Comparison of ENCODE assay signal across 21 cellular contexts in the genomic region with DNA sequence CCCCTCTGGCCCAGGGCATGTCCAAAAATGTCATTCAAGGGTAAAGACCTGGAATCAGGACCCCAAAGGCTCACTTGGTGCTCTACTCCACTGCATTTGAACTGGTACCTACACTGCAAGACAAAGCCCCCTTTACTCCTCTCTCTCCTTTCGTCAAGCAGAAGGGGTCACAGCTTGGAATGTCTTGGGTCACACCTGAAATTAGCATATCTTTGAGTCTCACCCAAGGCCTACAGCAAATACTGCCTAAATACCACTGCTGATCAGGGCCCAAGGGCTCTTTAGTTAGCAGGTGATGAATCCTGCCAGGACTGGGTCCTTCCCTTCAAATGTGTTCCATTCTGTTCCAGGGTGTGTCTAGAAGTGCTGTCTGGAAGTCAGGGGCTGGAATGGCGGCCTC.
DNase-seq lines count a peak whose midpoint lies in the region; ATAC-seq, FAIRE-seq and TF ChIP-seq lines count a peak whose summit lies in the region.
"Had no signal": no experiment of that assay in that cellular context is flagged by ENCODE, and none has a peak within 500 bp of the region (broad histone marks: within the 10 kb centered on the region; RNA-seq: fewer than 3 reads in every experiment).

No MANE protein-coding gene starts in this region.

- peaks cover 33% of the 10 kb centered on the region for H3K4me1 Mint-ChIP-seq in stimulated activated effector memory CD8-positive, alpha-beta T cell treated with anti-CD3 and anti-CD28 coated beads, Interleukin-12 subunit alpha, Interleukin-12 subunit beta, amount 100 ng/mL, for 72 hours

- H3K23ac ChIP-seq in H1 (ENCODE audit: insufficient read length), result no peak overlapping the region

- H3K56ac ChIP-seq in H1 (replicated peaks; ENCODE audit: insufficient read length, low read depth, low read length), result no peak overlapping the region

- CTCF ChIA-PET in H1 (lab: Charles Lee; ENCODE audit: partially characterized antibody), result interaction anchor here (0.8 kb wide), 1 partner anchor 23 kb away, joined by 3 read pairs; no protein-coding TSS in a partner anchor

- H4K20me1 ChIP-seq in H1 (replicated peaks in 1 of 2; ENCODE audit: control insufficient read depth in 1 of 2, insufficient read depth in 2 of 2, low read length in 2 of 2), result no peaks in the 10 kb centered on the region
- H4K20me1 ChIP-seq: BLaER1 had no signal

- H3K79me2 ChIP-seq in H1 (ENCODE audit: control insufficient read depth in 1 of 2, insufficient read depth in 2 of 2, low read length in 2 of 2), result no peaks in the 10 kb centered on the region

- WGBS in H1 (ENCODE audit: extremely low coverage in 1 of 2, insufficient coverage in 1 of 2, insufficient read length in 1 of 2, insufficient replicate concordance in 2 of 2, low coverage in 1 of 2, low lambda C conversion rate in 2 of 2, missing lambda C conversion rate in 1 of 2), 2 experiments, result 80% methylated on average over 2 of the region's 2 CpGs; no CpG with 5 or more reads in 1 of the 2 experiments

- H3K27me3 ChIP-seq in HL-60 (ENCODE audit: insufficient read depth, poor library complexity, severe bottlenecking) (no peaks in the 10 kb centered on the region), H1 (replicated peaks in 1 of 4; ENCODE audit: control insufficient read depth in 3 of 4, extremely low read depth in 1 of 4, insufficient read depth in 3 of 4, low read length in 3 of 4) (no peaks in the 10 kb centered on the region), right atrium auricular region (no peaks in the 10 kb centered on the region), BE2C (no peaks in the 10 kb centered on the region)
- H3K27me3 ChIP-seq: BLaER1 had no signal

- H3K23me2 ChIP-seq in H1 (ENCODE audit: low read depth, low read length), result no peaks in the 10 kb centered on the region

- DNase-seq in HL-60 (ENCODE audit: low read depth in 1 of 2, low spot score in 1 of 2) (no peak), H1 (ENCODE audit: low read depth in 1 of 2, low spot score in 2 of 2) (no peak), right atrium auricular region (ENCODE audit: low spot score) (no peak), BE2C (no peak)
- no peak for DNase-seq in stimulated activated effector memory CD8-positive, alpha-beta T cell treated with anti-CD3 and anti-CD28 coated beads, Interleukin-12 subunit alpha, Interleukin-12 subunit beta, amount 100 ng/mL, for 72 hours (ENCODE audit: low spot score in 2 of 2)
- DNase-seq: CD4-positive, CD25-positive, alpha-beta regulatory T cell; CD8-positive, alpha-beta T cell; DMS 273 treated with DMSO at 0.1 percent for 48 hours; DMS79; EL; GF-D8; GM23248; HFFc6 had no signal

- H3K9me3 ChIP-seq in H1 (ENCODE audit: insufficient read depth in 2 of 2, low read depth in 1 of 2, low read length in 1 of 2) (no peaks in the 10 kb centered on the region), right atrium auricular region (peaks cover 0 to 6% of the 10 kb centered on the region in 2 donors), BE2C (no peaks in the 10 kb centered on the region)
- H3K9me3 ChIP-seq: HAP-1 had no signal

- FAIRE-seq in H1 (lab: Jason Lieb, UNC), result no peak
- FAIRE-seq: D721Med, GM12891, GM18507, H54 had no signal

- TF ChIP-seq CTCF in HL-60 (IDR thresholded peaks at IDR 0.05; ENCODE audit: insufficient read depth, low read length) (no peak), H1 (IDR thresholded peaks at IDR 0.05; ENCODE audit: control extremely low read depth in 1 of 3, insufficient read depth in 1 of 3, low read depth in 1 of 3, low read length in 3 of 3) (no peak), right atrium auricular region (IDR thresholded peaks at IDR 0.05) (no peak), BE2C (IDR thresholded peaks at IDR 0.05; ENCODE audit: low read depth, low read length) (no peak)

- ATAC-seq in stimulated activated effector memory CD8-positive, alpha-beta T cell treated with anti-CD3 and anti-CD28 coated beads, Interleukin-12 subunit alpha, Interleukin-12 subunit beta, amount 100 ng/mL, for 72 hours, result no peak
- ATAC-seq in HG02571 (IDR thresholded peaks at IDR 0.05; ENCODE audit: unreplicated experiment), result no peak
- ATAC-seq: CD8-positive, alpha-beta T cell had no signal

- POLR2A ChIA-PET in H1 (lab: Charles Lee; ENCODE audit: partially characterized antibody), result no interaction called here

- H3K4me3 ChIP-seq in HL-60 (replicated peaks; ENCODE audit: insufficient read depth, low read length) (no peak overlapping the region), H1 (ENCODE audit: extremely low read depth in 1 of 4, insufficient read depth in 2 of 4, low read depth in 3 of 4, low read length in 4 of 4) (peak overlapping the region in 1 of 4 experiments; percentile 4; a peak in 1 of 8 replicates), right atrium auricular region (no peak overlapping the region), BE2C (ENCODE audit: low read depth, low read length) (no peak overlapping the region)
- H3K4me3 ChIP-seq: BLaER1, GM23248, HAP-1 had no signal

- peaks cover 6% of the 10 kb centered on the region for H3K9me3 Mint-ChIP-seq in stimulated activated effector memory CD8-positive, alpha-beta T cell treated with anti-CD3 and anti-CD28 coated beads, Interleukin-12 subunit alpha, Interleukin-12 subunit beta, amount 100 ng/mL, for 72 hours
- H3K9me3 Mint-ChIP-seq: CD8-positive, alpha-beta T cell had no signal

- peak overlapping the region; percentile 30 for H3K27ac Mint-ChIP-seq in stimulated activated effector memory CD8-positive, alpha-beta T cell treated with anti-CD3 and anti-CD28 coated beads, Interleukin-12 subunit alpha, Interleukin-12 subunit beta, amount 100 ng/mL, for 72 hours
- H3K27ac Mint-ChIP-seq: CD4-positive, CD25-positive, alpha-beta regulatory T cell; CD8-positive, alpha-beta T cell; HFFc6 had no signal

- no peak overlapping the region for H3K14ac ChIP-seq in H1 (ENCODE audit: insufficient read length)

- no peak for TF ChIP-seq POLR2A in H1 (IDR thresholded peaks at IDR 0.05; ENCODE audit: control extremely low read depth in 1 of 2, low read depth in 2 of 2, low read length in 2 of 2)

- 0 out of 2 replicates have a peak overlapping the region, but pooled peaks have one; percentile 21 for H2BK5ac ChIP-seq in H1 (ENCODE audit: low read depth, low read length)

- no peak overlapping the region for H3K4me2 ChIP-seq in H1 (ENCODE audit: insufficient read depth in 1 of 2, low read depth in 2 of 2, low read length in 2 of 2)
- H3K4me2 ChIP-seq: BLaER1 had no signal

- H3K4ac ChIP-seq in H1 (replicated peaks; ENCODE audit: insufficient read length, low read depth, low read length), result no peak overlapping the region

- H4K5ac ChIP-seq in H1 (ENCODE audit: insufficient read length, low read depth, low read length), result no peak overlapping the region

- H2BK12ac ChIP-seq in H1 (ENCODE audit: low read depth, low read length), result 0 out of 2 replicates have a peak overlapping the region, but pooled peaks have one; percentile 33

- no peak for TF ChIP-seq EP300 in H1 (IDR thresholded peaks at IDR 0.05; ENCODE audit: borderline replicate concordance in 1 of 2, low read depth in 2 of 2, low read length in 2 of 2)

- H2BK15ac ChIP-seq in H1 (ENCODE audit: low read length), result no peak overlapping the region

- H4K8ac ChIP-seq in H1 (ENCODE audit: extremely low read depth, insufficient read depth, low read length), result no peak overlapping the region

- H3K4me1 ChIP-seq in H1 (replicated peaks in 1 of 4; ENCODE audit: control insufficient read depth in 3 of 4, insufficient read depth in 4 of 4, low read length in 3 of 4) (peaks cover 0 to 16% (median 8%) of the 10 kb centered on the region in 4 experiments), right atrium auricular region (no peaks in the 10 kb centered on the region), BE2C (no peaks in the 10 kb centered on the region)
- H3K4me1 ChIP-seq: BLaER1, HAP-1 had no signal

- H3K4me3 Mint-ChIP-seq in stimulated activated effector memory CD8-positive, alpha-beta T cell treated with anti-CD3 and anti-CD28 coated beads, Interleukin-12 subunit alpha, Interleukin-12 subunit beta, amount 100 ng/mL, for 72 hours, result no peak overlapping the region
- H3K4me3 Mint-ChIP-seq: CD4-positive, CD25-positive, alpha-beta regulatory T cell; CD8-positive, alpha-beta T cell; HFFc6 had no signal

- H3K9ac ChIP-seq in H1 (replicated peaks in 1 of 4; ENCODE audit: extremely low read depth in 1 of 4, low read depth in 3 of 4, low read length in 3 of 4), result no peak overlapping the region
- H3K9ac ChIP-seq: BLaER1, GM23248 had no signal

- no peak overlapping the region for H2BK20ac ChIP-seq in H1 (ENCODE audit: low read length)

- H2BK120ac ChIP-seq in H1 (replicated peaks; ENCODE audit: low read depth, low read length), result no peak overlapping the region

- no peak overlapping the region for H2AK5ac ChIP-seq in H1 (ENCODE audit: low read depth, low read length)

- no peaks in the 10 kb centered on the region for H3K36me3 ChIP-seq in H1 (ENCODE audit: control insufficient read depth in 2 of 4, insufficient read depth in 4 of 4, low read length in 3 of 4)
- H3K36me3 ChIP-seq in right atrium auricular region, result no peaks in the 10 kb centered on the region
- no peaks in the 10 kb centered on the region for H3K36me3 ChIP-seq in BE2C
- H3K36me3 ChIP-seq: BLaER1, HAP-1 had no signal

- no peak overlapping the region for H4K91ac ChIP-seq in H1 (replicated peaks; ENCODE audit: insufficient read length, low read length)

- TF ChIP-seq RAD21 in H1 (IDR thresholded peaks at IDR 0.05 in 1 of 2, conservative IDR thresholded peaks at IDR 0.05 in 1 of 2; ENCODE audit: low read depth in 2 of 2, low read length in 2 of 2), result no peak

- H3K27ac ChIP-seq in HL-60 (replicated peaks), result peak overlapping the region; percentile 10; the same call in 1 of the 2 replicates
- H3K27ac ChIP-seq in H1 (ENCODE audit: low read depth, low read length), result no peak overlapping the region
- no peak overlapping the region for H3K27ac ChIP-seq in right atrium auricular region
- H3K27ac ChIP-seq: BLaER1, C4-2B, GM23248 had no signal

- H3K79me1 ChIP-seq in H1 (ENCODE audit: low read depth, low read length), result no peaks in the 10 kb centered on the region

- no peaks in the 10 kb centered on the region for H3K36me3 Mint-ChIP-seq in stimulated activated effector memory CD8-positive, alpha-beta T cell treated with anti-CD3 and anti-CD28 coated beads, Interleukin-12 subunit alpha, Interleukin-12 subunit beta, amount 100 ng/mL, for 72 hours
- H3K36me3 Mint-ChIP-seq: CD4-positive, CD25-positive, alpha-beta regulatory T cell; CD8-positive, alpha-beta T cell had no signal

- H2AFZ ChIP-seq in H1 (ENCODE audit: low read length), result no peak overlapping the region
- H2AFZ ChIP-seq: GM23248 had no signal

- H3K18ac ChIP-seq in H1 (ENCODE audit: extremely low read depth, low read length), result no peak overlapping the region; the same call in 1 of the 2 replicates

TF ChIP-seq in H1, 55 proteins besides CTCF, POLR2A, EP300 and RAD21 (continues in another document):
- TF ChIP-seq RNF2 (IDR thresholded peaks at IDR 0.05; ENCODE audit: borderline replicate concordance, low read depth, low read length, missing control alignments, poor library complexity, severe bottlenecking), result no peak
- TF ChIP-seq EGR1 (IDR thresholded peaks at IDR 0.05; ENCODE audit: borderline replicate concordance, low read depth, low read length), result no peak
- no peak for TF ChIP-seq CHD1 (IDR thresholded peaks at IDR 0.05; ENCODE audit: low read depth, low read length)
